In the genomic region with DNA sequence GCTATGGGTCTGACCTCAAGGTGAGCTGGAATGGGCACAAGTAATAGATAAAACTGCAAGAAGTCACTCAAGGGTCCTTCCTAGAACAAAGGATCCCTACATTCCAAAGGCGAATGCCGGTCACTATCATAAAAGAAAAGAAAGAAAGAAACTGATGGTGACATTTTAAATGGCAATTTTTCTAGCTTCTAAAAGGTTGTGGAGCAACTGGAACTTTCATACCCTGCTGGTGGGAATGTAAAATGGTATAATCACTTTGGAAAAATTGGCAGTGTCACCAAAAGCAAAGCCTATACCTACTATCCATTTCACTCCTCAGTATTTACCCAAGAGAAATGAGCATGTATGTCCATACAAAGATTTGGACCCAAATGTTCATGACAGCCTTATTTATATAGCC, we compare ENCODE assay signal across 1 cellular context.
TF ChIP-seq lines count a peak whose summit lies in the region.

No MANE protein-coding gene starts in this region.

TF ChIP-seq in HCT116, 20 proteins besides CTCF, POLR2A, EP300 and RAD21:
- TF ChIP-seq, protein P1, sequence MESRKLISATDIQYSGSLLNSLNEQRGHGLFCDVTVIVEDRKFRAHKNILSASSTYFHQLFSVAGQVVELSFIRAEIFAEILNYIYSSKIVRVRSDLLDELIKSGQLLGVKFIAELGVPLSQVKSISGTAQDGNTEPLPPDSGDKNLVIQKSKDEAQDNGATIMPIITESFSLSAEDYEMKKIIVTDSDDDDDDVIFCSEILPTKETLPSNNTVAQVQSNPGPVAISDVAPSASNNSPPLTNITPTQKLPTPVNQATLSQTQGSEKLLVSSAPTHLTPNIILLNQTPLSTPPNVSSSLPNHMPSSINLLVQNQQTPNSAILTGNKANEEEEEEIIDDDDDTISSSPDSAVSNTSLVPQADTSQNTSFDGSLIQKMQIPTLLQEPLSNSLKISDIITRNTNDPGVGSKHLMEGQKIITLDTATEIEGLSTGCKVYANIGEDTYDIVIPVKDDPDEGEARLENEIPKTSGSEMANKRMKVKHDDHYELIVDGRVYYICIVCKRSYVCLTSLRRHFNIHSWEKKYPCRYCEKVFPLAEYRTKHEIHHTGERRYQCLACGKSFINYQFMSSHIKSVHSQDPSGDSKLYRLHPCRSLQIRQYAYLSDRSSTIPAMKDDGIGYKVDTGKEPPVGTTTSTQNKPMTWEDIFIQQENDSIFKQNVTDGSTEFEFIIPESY (IDR thresholded peaks at IDR 0.05; ENCODE audit: extremely low read depth, insufficient replicate concordance, low read length) = no peak
- no peak for TF ChIP-seq SP1 (IDR thresholded peaks at IDR 0.05; ENCODE audit: low read depth)
- no peak for TF ChIP-seq JUND (IDR thresholded peaks at IDR 0.05)
- TF ChIP-seq CBX3 (IDR thresholded peaks at IDR 0.05; ENCODE audit: low read depth) = no peak
- TF ChIP-seq, protein P2, sequence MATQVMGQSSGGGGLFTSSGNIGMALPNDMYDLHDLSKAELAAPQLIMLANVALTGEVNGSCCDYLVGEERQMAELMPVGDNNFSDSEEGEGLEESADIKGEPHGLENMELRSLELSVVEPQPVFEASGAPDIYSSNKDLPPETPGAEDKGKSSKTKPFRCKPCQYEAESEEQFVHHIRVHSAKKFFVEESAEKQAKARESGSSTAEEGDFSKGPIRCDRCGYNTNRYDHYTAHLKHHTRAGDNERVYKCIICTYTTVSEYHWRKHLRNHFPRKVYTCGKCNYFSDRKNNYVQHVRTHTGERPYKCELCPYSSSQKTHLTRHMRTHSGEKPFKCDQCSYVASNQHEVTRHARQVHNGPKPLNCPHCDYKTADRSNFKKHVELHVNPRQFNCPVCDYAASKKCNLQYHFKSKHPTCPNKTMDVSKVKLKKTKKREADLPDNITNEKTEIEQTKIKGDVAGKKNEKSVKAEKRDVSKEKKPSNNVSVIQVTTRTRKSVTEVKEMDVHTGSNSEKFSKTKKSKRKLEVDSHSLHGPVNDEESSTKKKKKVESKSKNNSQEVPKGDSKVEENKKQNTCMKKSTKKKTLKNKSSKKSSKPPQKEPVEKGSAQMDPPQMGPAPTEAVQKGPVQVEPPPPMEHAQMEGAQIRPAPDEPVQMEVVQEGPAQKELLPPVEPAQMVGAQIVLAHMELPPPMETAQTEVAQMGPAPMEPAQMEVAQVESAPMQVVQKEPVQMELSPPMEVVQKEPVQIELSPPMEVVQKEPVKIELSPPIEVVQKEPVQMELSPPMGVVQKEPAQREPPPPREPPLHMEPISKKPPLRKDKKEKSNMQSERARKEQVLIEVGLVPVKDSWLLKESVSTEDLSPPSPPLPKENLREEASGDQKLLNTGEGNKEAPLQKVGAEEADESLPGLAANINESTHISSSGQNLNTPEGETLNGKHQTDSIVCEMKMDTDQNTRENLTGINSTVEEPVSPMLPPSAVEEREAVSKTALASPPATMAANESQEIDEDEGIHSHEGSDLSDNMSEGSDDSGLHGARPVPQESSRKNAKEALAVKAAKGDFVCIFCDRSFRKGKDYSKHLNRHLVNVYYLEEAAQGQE (IDR thresholded peaks at IDR 0.05; ENCODE audit: low read depth) = no peak
- TF ChIP-seq, protein P3, sequence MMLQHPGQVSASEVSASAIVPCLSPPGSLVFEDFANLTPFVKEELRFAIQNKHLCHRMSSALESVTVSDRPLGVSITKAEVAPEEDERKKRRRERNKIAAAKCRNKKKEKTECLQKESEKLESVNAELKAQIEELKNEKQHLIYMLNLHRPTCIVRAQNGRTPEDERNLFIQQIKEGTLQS (IDR thresholded peaks at IDR 0.05) = no peak
- no peak for TF ChIP-seq ZFX (IDR thresholded peaks at IDR 0.05)
- TF ChIP-seq YY1 (IDR thresholded peaks at IDR 0.05; ENCODE audit: extremely low read depth, insufficient replicate concordance, low read depth, low read length) = no peak
- TF ChIP-seq SIN3A (IDR thresholded peaks at IDR 0.05; ENCODE audit: low read depth) = no peak
- TF ChIP-seq POLR2AphosphoS5 (IDR thresholded peaks at IDR 0.05; ENCODE audit: low read depth, low read length) = no peak
- no peak for TF ChIP-seq ZNF274 (IDR thresholded peaks at IDR 0.05; ENCODE audit: low read depth, low read length)
- TF ChIP-seq TCF7L2 (IDR thresholded peaks at IDR 0.05; ENCODE audit: borderline replicate concordance, extremely low read depth, insufficient read depth, insufficient read length) = no peak
- no peak for TF ChIP-seq SRF (IDR thresholded peaks at IDR 0.05; ENCODE audit: low read depth)
- no peak for TF ChIP-seq EZH2 (IDR thresholded peaks at IDR 0.05)
- no peak for TF ChIP-seq EGR1 (IDR thresholded peaks at IDR 0.05; ENCODE audit: low read depth)
- TF ChIP-seq ELF1 (IDR thresholded peaks at IDR 0.05; ENCODE audit: borderline replicate concordance, low read depth) = no peak
- TF ChIP-seq CEBPB (IDR thresholded peaks at IDR 0.05; ENCODE audit: low read depth) = no peak
